Comparison of ENCODE assay signal across 8 cellular contexts in the genomic region with DNA sequence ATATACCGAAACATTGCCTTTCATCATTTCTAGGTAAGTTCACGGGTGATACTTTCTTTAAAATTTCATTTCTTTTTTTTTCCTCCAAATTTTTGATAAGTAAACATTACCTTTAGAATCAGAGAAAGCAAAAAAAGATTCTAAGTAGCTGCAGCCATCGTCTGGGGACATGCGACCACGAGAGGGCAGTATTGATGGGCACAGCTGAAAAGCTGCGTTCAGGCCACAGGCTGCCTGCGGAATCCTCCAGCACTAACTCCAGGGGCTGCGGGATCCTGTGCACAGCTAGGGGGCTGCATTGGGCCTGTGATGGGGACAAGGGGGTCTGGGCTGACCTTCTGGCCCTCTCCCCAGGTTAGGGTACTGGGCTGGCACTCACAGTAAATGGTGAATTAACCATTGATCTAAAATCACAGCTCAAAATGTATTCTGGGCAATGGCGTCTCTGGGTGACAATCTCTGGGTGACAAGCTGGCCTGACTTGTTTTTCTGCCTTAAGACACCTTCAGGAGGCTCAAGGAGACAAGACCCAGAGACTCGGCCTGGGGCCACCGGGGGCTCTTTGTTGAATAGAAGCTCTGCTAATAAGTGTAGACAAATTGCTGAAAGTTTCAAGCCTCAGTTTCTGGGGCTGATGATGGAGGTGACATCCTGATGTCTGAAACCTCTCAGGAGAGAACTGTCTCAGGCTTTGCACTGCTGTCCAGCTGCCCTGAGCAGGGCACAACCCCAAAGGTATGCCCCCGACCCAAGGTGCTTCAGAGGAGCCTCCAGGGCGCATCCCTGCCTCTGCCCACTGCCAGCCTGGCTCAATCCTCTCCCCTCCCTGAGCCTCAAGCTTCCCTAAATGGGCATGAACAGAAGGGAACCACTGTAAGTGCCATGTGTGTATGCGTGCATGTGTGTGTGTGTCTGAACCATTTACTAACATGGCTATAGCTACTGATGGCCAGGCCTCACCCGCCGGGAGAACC. TPM values are rescaled to one million over a fixed set of nuclear protein-coding genes. Genes with fewer than 3 reads are reported as not detected.
DNase-seq lines count a peak whose midpoint lies in the region; ATAC-seq and TF ChIP-seq lines count a peak whose summit lies in the region.

No MANE protein-coding gene starts in this region.

- H3K79me1 ChIP-seq in mesendoderm (ENCODE audit: low read length), result no peaks in the 10 kb centered on the region

- no peak overlapping the region for H2BK120ac ChIP-seq in mesendoderm (ENCODE audit: low read depth, low read length)

- CTCF ChIA-PET in activated CD8-positive, alpha-beta T cell treated with anti-CD3 and anti-CD28 coated beads for 36 hours (lab: Charles Lee), result interaction anchor here (0.7 to 4.6 kb wide), 32 partner anchors 9 to 545 kb away, joined by 3 to 122 read pairs (median 3); no protein-coding TSS in a partner anchor

- no peak overlapping the region for H4K5ac ChIP-seq in mesendoderm (ENCODE audit: low read length)

- POLR2A ChIA-PET in activated CD8-positive, alpha-beta T cell treated with anti-CD3 and anti-CD28 coated beads for 36 hours (lab: Charles Lee), result interaction anchor here (1.4 kb wide), 1 partner anchor 209 kb away, joined by 3 read pairs; no protein-coding TSS in a partner anchor

- no peaks in the 10 kb centered on the region for H3K9me3 ChIP-seq in effector memory CD4-positive, alpha-beta T cell (ENCODE audit: control insufficient read depth, low read length)

- H2BK5ac ChIP-seq in mesendoderm (ENCODE audit: low read length), result no peak overlapping the region

- no peak overlapping the region for H3K23ac ChIP-seq in mesendoderm (ENCODE audit: low read length)

- no peak overlapping the region for H3K56ac ChIP-seq in mesendoderm (ENCODE audit: low read length)

- ATAC-seq in activated CD8-positive, alpha-beta T cell treated with anti-CD3 and anti-CD28 coated beads for 36 hours, result peak; percentile 70
- no peak for ATAC-seq in HG03097 (IDR thresholded peaks at IDR 0.05; ENCODE audit: low FRiP score, unreplicated experiment)

- no peaks in the 10 kb centered on the region for H3K36me3 Mint-ChIP-seq in activated CD8-positive, alpha-beta T cell treated with anti-CD3 and anti-CD28 coated beads for 36 hours (ENCODE audit: low read depth)

- no peak overlapping the region for H3K4me3 ChIP-seq in effector memory CD4-positive, alpha-beta T cell (ENCODE audit: insufficient read depth, low read depth, low read length, poor library complexity, severe bottlenecking)
- no peak overlapping the region for H3K4me3 ChIP-seq in mesendoderm (ENCODE audit: low read length)

- no peak overlapping the region for H2AK5ac ChIP-seq in mesendoderm (ENCODE audit: low read length)

- WGBS in mesendoderm (ENCODE audit: extremely low coverage, insufficient coverage, low lambda C conversion rate), result no CpG with 5 or more reads among the region's 16 CpGs

- no peak overlapping the region for H3K18ac ChIP-seq in mesendoderm (ENCODE audit: low read length)

- no peak overlapping the region for H3K27ac Mint-ChIP-seq in activated CD8-positive, alpha-beta T cell treated with anti-CD3 and anti-CD28 coated beads for 36 hours

- no peak overlapping the region for H4K8ac ChIP-seq in mesendoderm (ENCODE audit: low read depth, low read length)

- H3K9ac ChIP-seq in mesendoderm (ENCODE audit: low read length), result no peak overlapping the region

- peak; percentile 59 for DNase-seq in activated gamma-delta T cell treated with Interleukin-2 at 50 U/mL for 16 hours
- DNase-seq in activated gamma-delta T cell (lab: John Stamatoyannopoulos, UW), result no peak
- peak; percentile 71 for DNase-seq in NCI-H2227 (lab: John Stamatoyannopoulos, UW; ENCODE audit: unreplicated experiment)
- peak; percentile 84 for DNase-seq in activated CD8-positive, alpha-beta T cell treated with anti-CD3 and anti-CD28 coated beads for 36 hours
- DNase-seq in effector memory CD4-positive, alpha-beta T cell, result peak; percentile 16 to 43 (median 24)
- peak; percentile 75 for DNase-seq in mesendoderm
- peak; percentile 56 for DNase-seq in stimulated activated CD8-positive, alpha-beta memory T cell treated with anti-CD3 and anti-CD28 coated beads, Interleukin-4, amount 100 ng/mL, for 24 hours (ENCODE audit: low read depth)

- intact Hi-C loops in activated CD8-positive, alpha-beta T cell treated with anti-CD3 and anti-CD28 coated beads for 36 hours (cut with micrococcal nuclease), result no loop called here

- H3K36me3 ChIP-seq in effector memory CD4-positive, alpha-beta T cell (ENCODE audit: control insufficient read depth, insufficient read depth, low read length), result no peaks in the 10 kb centered on the region
- H3K36me3 ChIP-seq in mesendoderm (ENCODE audit: control insufficient read depth, insufficient read depth, low read length), result peaks cover 1% of the 10 kb centered on the region

- no peak overlapping the region for H3K4me3 Mint-ChIP-seq in activated CD8-positive, alpha-beta T cell treated with anti-CD3 and anti-CD28 coated beads for 36 hours

- H3K79me2 ChIP-seq in mesendoderm (ENCODE audit: control insufficient read depth, insufficient read depth, low read length), result no peaks in the 10 kb centered on the region

- no peaks in the 10 kb centered on the region for H3K27me3 Mint-ChIP-seq in activated CD8-positive, alpha-beta T cell treated with anti-CD3 and anti-CD28 coated beads for 36 hours

- H3K27ac ChIP-seq in effector memory CD4-positive, alpha-beta T cell (ENCODE audit: insufficient read depth, low read length, poor library complexity, severe bottlenecking), result no peak overlapping the region
- no peak overlapping the region for H3K27ac ChIP-seq in mesendoderm (ENCODE audit: low read depth, low read length)

- H3K4me1 Mint-ChIP-seq in activated CD8-positive, alpha-beta T cell treated with anti-CD3 and anti-CD28 coated beads for 36 hours (ENCODE audit: low read depth), result no peaks in the 10 kb centered on the region

- no peaks in the 10 kb centered on the region for H3K27me3 ChIP-seq in effector memory CD4-positive, alpha-beta T cell (replicated peaks; ENCODE audit: control insufficient read depth, insufficient read depth, low read length, poor library complexity, severe bottlenecking)
- no peaks in the 10 kb centered on the region for H3K27me3 ChIP-seq in mesendoderm (ENCODE audit: insufficient read depth, low read length, poor library complexity)

- peak; percentile 73 for TF ChIP-seq CTCF in activated CD8-positive, alpha-beta T cell treated with anti-CD3 and anti-CD28 coated beads for 36 hours (IDR thresholded peaks at IDR 0.05)

- no peaks in the 10 kb centered on the region for H3K9me3 Mint-ChIP-seq in activated CD8-positive, alpha-beta T cell treated with anti-CD3 and anti-CD28 coated beads for 36 hours

- no peak overlapping the region for H3K4ac ChIP-seq in mesendoderm (ENCODE audit: low read depth, low read length)

- no peak overlapping the region for H2BK15ac ChIP-seq in mesendoderm (replicated peaks; ENCODE audit: low read depth)

- no peaks in the 10 kb centered on the region for H3K4me1 ChIP-seq in effector memory CD4-positive, alpha-beta T cell (ENCODE audit: control insufficient read depth, insufficient read depth, low read length, poor library complexity, severe bottlenecking)
- no peaks in the 10 kb centered on the region for H3K4me1 ChIP-seq in mesendoderm (ENCODE audit: control insufficient read depth, low read depth, low read length)

- H3K4me2 ChIP-seq in mesendoderm (ENCODE audit: low read length), result no peak overlapping the region

RNA-seq across cellular contexts. Expression of gene SARDH, which starts 44.3 kb away (rescaled TPM):
- total RNA-seq in activated CD8-positive, alpha-beta T cell treated with anti-CD3 and anti-CD28 coated beads for 36 hours, result 1 to 10 TPM; 5.5 to 5.6 TPM
- 2.8 TPM for polyA plus RNA-seq in mesendoderm (2013, experiment 1 of 2)
- polyA plus RNA-seq in mesendoderm (2013, experiment 2 of 2), result 2.7 TPM
